In genomic region chr1:20786310-20787099, GRCh38 we compare ENCODE assay signal across 8 cellular contexts. TPM values are rescaled to one million over a fixed set of nuclear protein-coding genes. Genes with fewer than 3 reads are reported as not detected.
DNase-seq lines count a peak whose midpoint lies in the region; ATAC-seq, FAIRE-seq and TF ChIP-seq lines count a peak whose summit lies in the region.

No MANE protein-coding gene starts in this region.

- TF ChIP-seq CTCF in heart left ventricle (IDR thresholded peaks at IDR 0.05), result peak in 1 of 12 donors; percentile 12
- TF ChIP-seq CTCF in type B pancreatic cell (conservative IDR thresholded peaks at IDR 0.05), result no peak

- ATAC-seq in HG02798 (IDR thresholded peaks at IDR 0.05; ENCODE audit: poor library complexity, unreplicated experiment), result peak; percentile 86
- ATAC-seq in heart left ventricle, result peak; percentile 87 to 97 (median 94)

- 0 to 1% (median 0%) methylated on average over 87 to 105 of the region's 105 CpGs for WGBS in adipose tissue, 3 donors
- WGBS in heart left ventricle, 4 donors, result 0 to 2% (median 1%) methylated on average over 17 to 105 of the region's 105 CpGs

- no peaks in the 10 kb centered on the region for H3K27me3 Mint-ChIP-seq in type B pancreatic cell

- no peaks in the 10 kb centered on the region for H3K27me3 ChIP-seq in heart left ventricle

- H3K27ac ChIP-seq in adipose tissue (ENCODE audit: low read depth, low read length) (peak overlapping the region; percentile 19), heart left ventricle (peak overlapping the region; percentile 84 to 100 (median 98))

- TF ChIP-seq POLR2A in GM12891 (IDR thresholded peaks at IDR 0.05; ENCODE audit: low read depth, low read length), result peak; percentile 59; the same call in 1 of the 2 replicates
- peak; percentile 13 to 79 for TF ChIP-seq POLR2A in heart left ventricle (IDR thresholded peaks at IDR 0.05)

- peak overlapping the region; percentile 89 for H3K27ac Mint-ChIP-seq in type B pancreatic cell

- no peaks in the 10 kb centered on the region for H3K9me3 Mint-ChIP-seq in type B pancreatic cell

- H3K4me3 ChIP-seq in heart left ventricle, result peak overlapping the region; percentile 77 to 99 (median 95)

- H3K36me3 Mint-ChIP-seq in type B pancreatic cell, result no peaks in the 10 kb centered on the region

- FAIRE-seq in GM12891 (lab: Jason Lieb, UNC), result peak; percentile 98

- DNase-seq in GM12891 (ENCODE audit: insufficient read length, low spot score), result peak; percentile 85
- peak; percentile 90 for DNase-seq in NCI-H1417 treated with DMSO at 0.1 percent for 48 hours (lab: John Stamatoyannopoulos, UW)
- DNase-seq in SW 1271 (lab: John Stamatoyannopoulos, UW), result peak; percentile 67 to 91
- peak; percentile 95 to 99 (median 96) for DNase-seq in heart left ventricle
- peak; percentile 89 for DNase-seq in pons (ENCODE audit: low spot score)
- DNase-seq in type B pancreatic cell (ENCODE audit: extremely low spot score, unreplicated experiment), result peak; percentile 98

- H3K9me3 ChIP-seq in heart left ventricle, result no peaks in the 10 kb centered on the region

- H3K4me3 Mint-ChIP-seq in type B pancreatic cell, result peak overlapping the region; percentile 100

- no peaks in the 10 kb centered on the region for H3K36me3 ChIP-seq in heart left ventricle

- H3K4me1 Mint-ChIP-seq in type B pancreatic cell (ENCODE audit: unreplicated experiment), result peaks cover 12% of the 10 kb centered on the region

- peaks cover 4 to 49% (median 29%) of the 10 kb centered on the region in 12 donors for H3K4me1 ChIP-seq in heart left ventricle

- intact Hi-C loops in heart left ventricle (cut with DNase I), result loop anchor here in 3 of 10 donors (2.0 to 10.0 kb wide), 4 partner anchors 89 to 408 kb away; partner anchors contain the start of gene EIF4G3 (in 1 of the 3)

TF ChIP-seq in GM12891, 5 proteins besides CTCF, POLR2A, EP300 and RAD21:
- TF ChIP-seq TAF1 (IDR thresholded peaks at IDR 0.05; ENCODE audit: low read depth, low read length) (peak; percentile 9; the same call in 1 of the 2 replicates), PAX5 (IDR thresholded peaks at IDR 0.05; ENCODE audit: insufficient read depth, low read length, severe bottlenecking) (no peak), POU2F2 (IDR thresholded peaks at IDR 0.05; ENCODE audit: low read depth, low read length) (no peak), POLR2AphosphoS5 (IDR thresholded peaks at IDR 0.05; ENCODE audit: low read depth, low read length) (peak; percentile 42; the same call in 1 of the 2 replicates), SPI1 (IDR thresholded peaks at IDR 0.05; ENCODE audit: low read depth, low read length) (no peak)

RNA-seq across cellular contexts. Expression of gene HP1BP3, which starts 0.6 kb away (rescaled TPM):
- polyA plus RNA-seq in GM12891 (2012; ENCODE audit: low read depth, missing spikeins), result 84.8 TPM
- polyA plus RNA-seq in adipose tissue (100 to 1,000 TPM in 1 of 3 donors, 10 to 100 TPM in 2; 51.6 to 108 (median 70.0) TPM), heart left ventricle (10 to 100 TPM; 37.9 to 94.6 TPM)
- total RNA-seq in heart left ventricle (100 to 1,000 TPM in 7 of 9 donors, 10 to 100 TPM in 2; 90.1 to 152 (median 132) TPM), type B pancreatic cell (ENCODE audit: low replicate concordance) (217 and 326 TPM in 2 replicates)

RNA-seq across cellular contexts. Expression of gene SH2D5, which starts 54.0 kb away (rescaled TPM):
- polyA plus RNA-seq in GM12891 (2012; ENCODE audit: low read depth, missing spikeins), result 0.17 TPM
- under 1 TPM in 2 of 3 donors, not detected in 1; 0.03 to 0.39 TPM for polyA plus RNA-seq in adipose tissue
- under 1 TPM in 2 of 9 donors, not detected in 7; 0.30 to 0.67 TPM for total RNA-seq in heart left ventricle
- polyA plus RNA-seq in heart left ventricle, result 10 to 100 TPM in 1 of 2 donors, not detected in 1; 12.4 TPM
- total RNA-seq in type B pancreatic cell (ENCODE audit: low replicate concordance), result 1.2 and 1.4 TPM in 2 replicates

Comparison
In these comparisons a context has a peak if more than half of its experiments do, and no peak if none do; other contexts are left out.
1. Peak in every context shown above with its lines: DNase-seq, ATAC-seq, H3K4me3 ChIP-seq and H3K27ac ChIP-seq.